ENCODE assay signal across 1 cellular context in the genomic region with DNA sequence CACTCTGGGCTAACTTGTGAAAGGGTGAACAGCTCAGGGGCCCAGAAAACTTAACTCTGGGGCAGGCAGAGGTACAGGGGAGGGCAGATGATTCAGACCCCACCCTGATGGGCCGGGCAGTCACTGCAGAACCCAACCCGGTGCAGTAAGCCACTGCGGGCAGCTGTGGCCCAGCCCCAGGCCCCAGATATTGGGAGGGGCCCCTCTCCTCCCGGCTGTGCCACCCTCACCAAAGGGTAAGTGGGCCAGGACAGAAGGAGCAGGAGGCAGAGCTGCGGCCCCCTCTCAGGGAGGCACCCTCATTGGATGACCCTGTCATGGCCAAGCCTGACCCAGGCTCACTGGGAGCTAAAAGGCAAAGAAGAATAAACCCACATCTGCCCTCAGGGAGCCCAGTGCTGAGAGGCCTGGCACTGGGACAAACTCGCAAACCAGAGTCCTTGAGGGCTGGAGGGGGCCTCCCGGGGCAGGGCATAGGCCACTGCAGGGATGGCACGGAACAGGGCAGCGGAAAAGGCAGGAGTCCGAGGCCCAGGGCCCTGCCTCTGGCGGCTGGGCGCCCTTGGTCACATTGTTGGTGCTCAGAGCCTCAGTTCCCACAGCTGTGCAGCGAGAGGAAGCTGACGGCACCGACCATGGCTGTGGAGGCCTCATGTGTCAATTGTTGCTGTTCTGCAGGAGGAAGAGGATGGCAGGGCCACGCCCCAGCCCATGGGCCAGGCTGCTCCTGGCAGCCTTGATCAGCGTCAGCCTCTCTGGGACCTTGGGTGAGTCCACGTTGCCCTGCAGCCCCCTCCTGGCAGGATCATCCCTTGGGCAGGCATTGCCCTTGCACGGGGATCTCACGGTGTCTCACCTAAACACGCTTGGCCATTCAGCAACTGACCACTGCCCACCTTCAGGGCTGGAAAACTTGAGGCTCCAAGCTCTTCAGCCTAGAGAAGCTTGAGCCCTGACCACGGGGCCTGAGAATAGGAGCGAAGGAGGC.
TF ChIP-seq lines count a peak whose summit lies in the region.

No MANE protein-coding gene starts in this region.

TF ChIP-seq in A549, 52 proteins besides CTCF, POLR2A, EP300 and RAD21 (continued from another document):
- TF ChIP-seq, protein P1, sequence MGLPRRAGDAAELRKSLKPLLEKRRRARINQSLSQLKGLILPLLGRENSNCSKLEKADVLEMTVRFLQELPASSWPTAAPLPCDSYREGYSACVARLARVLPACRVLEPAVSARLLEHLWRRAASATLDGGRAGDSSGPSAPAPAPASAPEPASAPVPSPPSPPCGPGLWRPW (IDR thresholded peaks at IDR 0.05) = no peak
- TF ChIP-seq CHD2 (IDR thresholded peaks at IDR 0.05; ENCODE audit: low read length, partially characterized antibody) (no peak), SREBF2 (IDR thresholded peaks at IDR 0.05) (no peak), HDAC2 (IDR thresholded peaks at IDR 0.05) (no peak), HOXB13 (CRISPR knock-in tag; IDR thresholded peaks at IDR 0.05; ENCODE audit: low read depth) (no peak)
